Comparison of ENCODE assay signal across 8 cellular contexts in genomic region chr17:45425125-45425983, GRCh38. TPM values are rescaled to one million over a fixed set of nuclear protein-coding genes. Genes with fewer than 3 reads are reported as not detected.
A peak's percentile ranks its signal among the peaks of the same experiment; 100 is the strongest.
DNase-seq lines count a peak whose midpoint lies in the region; ATAC-seq and TF ChIP-seq lines count a peak whose summit lies in the region.

No MANE protein-coding gene starts in this region.

- POLR2A ChIA-PET in MCF 10A (lab: Yijun Ruan, JAX): interaction anchor here (0.6 to 2.4 kb wide), 12 partner anchors 9 to 217 kb away, joined by 3 to 10 read pairs (median 4); partner anchors contain the start of gene MAP3K14

- H3K4me1 Mint-ChIP-seq in MCF 10A (ENCODE audit: insufficient read depth, unreplicated experiment): peaks cover 28% of the 10 kb centered on the region
- peaks cover 20% of the 10 kb centered on the region for H3K4me1 Mint-ChIP-seq in activated T-helper 1 cell treated with anti-CD3 and anti-CD28 coated beads, Interleukin-12 subunit alpha, Interleukin-12 subunit beta, Interleukin-2, Interleukin-4 antibody, amounts not matched to agents 30 ng/mL and 10 ng/mL and 1 ng/mL, durations not matched to agents 14 hours and 24 hours and 36 hours (ENCODE audit: low read depth)
- peaks cover 13% of the 10 kb centered on the region for H3K4me1 Mint-ChIP-seq in activated naive CD4-positive, alpha-beta T cell treated with anti-CD3 and anti-CD28 coated beads for 36 hours (ENCODE audit: low read depth)

- H3K4me1 ChIP-seq in left lung: peaks cover 12 to 50% of the 10 kb centered on the region in 2 donors

- CTCF ChIA-PET in MCF 10A (lab: Yijun Ruan, JAX): interaction anchor here (0.6 to 1.8 kb wide), 15 partner anchors 17 to 227 kb away, joined by 3 to 11 read pairs (median 3); no protein-coding TSS in a partner anchor
- CTCF ChIA-PET in activated naive CD4-positive, alpha-beta T cell treated with anti-CD3 and anti-CD28 coated beads for 36 hours (lab: Charles Lee): no interaction called here

- no peaks in the 10 kb centered on the region for H3K9me3 Mint-ChIP-seq in MCF 10A (ENCODE audit: unreplicated experiment)
- H3K9me3 Mint-ChIP-seq in activated naive CD4-positive, alpha-beta T cell treated with anti-CD3 and anti-CD28 coated beads, Interleukin-2, amount 50 U/mL, for 72 hours: no peaks in the 10 kb centered on the region
- no peaks in the 10 kb centered on the region for H3K9me3 Mint-ChIP-seq in activated T-helper 1 cell treated with anti-CD3 and anti-CD28 coated beads, Interleukin-12 subunit alpha, Interleukin-12 subunit beta, Interleukin-2, Interleukin-4 antibody, amounts not matched to agents 30 ng/mL and 10 ng/mL and 1 ng/mL, durations not matched to agents 14 hours and 24 hours and 36 hours
- H3K9me3 Mint-ChIP-seq in activated naive CD4-positive, alpha-beta T cell treated with anti-CD3 and anti-CD28 coated beads for 36 hours: no peaks in the 10 kb centered on the region

- peaks cover 0 to 14% of the 10 kb centered on the region in 2 donors for H3K27me3 ChIP-seq in left lung

- H3K4me3 Mint-ChIP-seq in MCF 10A (ENCODE audit: unreplicated experiment): peak overlapping the region; percentile 71
- no peak overlapping the region for H3K4me3 Mint-ChIP-seq in activated T-helper 1 cell treated with anti-CD3 and anti-CD28 coated beads, Interleukin-12 subunit alpha, Interleukin-12 subunit beta, Interleukin-2, Interleukin-4 antibody, amounts not matched to agents 30 ng/mL and 10 ng/mL and 1 ng/mL, durations not matched to agents 14 hours and 24 hours and 36 hours
- no peak overlapping the region for H3K4me3 Mint-ChIP-seq in activated naive CD4-positive, alpha-beta T cell treated with anti-CD3 and anti-CD28 coated beads for 36 hours

- H3K27me3 Mint-ChIP-seq in MCF 10A (ENCODE audit: insufficient read depth, unreplicated experiment): no peaks in the 10 kb centered on the region
- H3K27me3 Mint-ChIP-seq in activated T-helper 1 cell treated with anti-CD3 and anti-CD28 coated beads, Interleukin-12 subunit alpha, Interleukin-12 subunit beta, Interleukin-2, Interleukin-4 antibody, amounts not matched to agents 30 ng/mL and 10 ng/mL and 1 ng/mL, durations not matched to agents 14 hours and 24 hours and 36 hours (ENCODE audit: insufficient read depth): peaks cover 5% of the 10 kb centered on the region
- peaks cover 5% of the 10 kb centered on the region for H3K27me3 Mint-ChIP-seq in activated naive CD4-positive, alpha-beta T cell treated with anti-CD3 and anti-CD28 coated beads for 36 hours (ENCODE audit: low read depth)

- peak overlapping the region; percentile 50 for H3K27ac Mint-ChIP-seq in MCF 10A (ENCODE audit: low read depth, unreplicated experiment)
- no peak overlapping the region for H3K27ac Mint-ChIP-seq in activated naive CD4-positive, alpha-beta T cell treated with anti-CD3 and anti-CD28 coated beads, Interleukin-2, amount 50 U/mL, for 72 hours
- H3K27ac Mint-ChIP-seq in activated T-helper 1 cell treated with anti-CD3 and anti-CD28 coated beads, Interleukin-12 subunit alpha, Interleukin-12 subunit beta, Interleukin-2, Interleukin-4 antibody, amounts not matched to agents 30 ng/mL and 10 ng/mL and 1 ng/mL, durations not matched to agents 14 hours and 24 hours and 36 hours: no peak overlapping the region
- H3K27ac Mint-ChIP-seq in activated naive CD4-positive, alpha-beta T cell treated with anti-CD3 and anti-CD28 coated beads for 36 hours: no peak overlapping the region

- TF ChIP-seq CTCF in GM20000 (IDR thresholded peaks at IDR 0.05; ENCODE audit: extremely low read depth, missing control alignments) (no peak), MCF 10A (IDR thresholded peaks at IDR 0.05; ENCODE audit: unreplicated experiment) (no peak), left lung (IDR thresholded peaks at IDR 0.05) (peak in 1 of 2 donors; percentile 15)

- peaks cover 36% of the 10 kb centered on the region for H3K36me3 Mint-ChIP-seq in MCF 10A (ENCODE audit: insufficient read depth, unreplicated experiment)
- H3K36me3 Mint-ChIP-seq in activated naive CD4-positive, alpha-beta T cell treated with anti-CD3 and anti-CD28 coated beads, Interleukin-2, amount 50 U/mL, for 72 hours: no peaks in the 10 kb centered on the region
- H3K36me3 Mint-ChIP-seq in activated T-helper 1 cell treated with anti-CD3 and anti-CD28 coated beads, Interleukin-12 subunit alpha, Interleukin-12 subunit beta, Interleukin-2, Interleukin-4 antibody, amounts not matched to agents 30 ng/mL and 10 ng/mL and 1 ng/mL, durations not matched to agents 14 hours and 24 hours and 36 hours (ENCODE audit: low read depth): peaks cover 3% of the 10 kb centered on the region
- H3K36me3 Mint-ChIP-seq in activated naive CD4-positive, alpha-beta T cell treated with anti-CD3 and anti-CD28 coated beads for 36 hours (ENCODE audit: low read depth): no peaks in the 10 kb centered on the region

- H3K27ac ChIP-seq in left lung: peak overlapping the region; percentile 47 to 62

- no TSS peak for BruUV-seq in MCF 10A (replicated peaks; lab: Mats Ljungman, UMichigan)

- ATAC-seq in left lung (peak; percentile 87), GM18868 (IDR thresholded peaks at IDR 0.05; ENCODE audit: unreplicated experiment) (no peak)
- no peak for ATAC-seq in activated naive CD4-positive, alpha-beta T cell treated with anti-CD3 and anti-CD28 coated beads, Interleukin-2, amount 50 U/mL, for 72 hours

- peak overlapping the region; percentile 19 to 31 for H3K4me3 ChIP-seq in left lung

- peaks cover 0 to 26% of the 10 kb centered on the region in 2 donors for H3K36me3 ChIP-seq in left lung

- H3K9me3 ChIP-seq in left lung: no peaks in the 10 kb centered on the region

- intact Hi-C loops in MCF 10A (cut with micrococcal nuclease): loop anchor here (5.0 kb wide), 1 partner anchor 427 kb away; no protein-coding TSS in a partner anchor
- intact Hi-C loops in left lung (cut with DNase I): no loop called here
- intact Hi-C loops in activated T-helper 1 cell treated with anti-CD3 and anti-CD28 coated beads, Interleukin-12 subunit alpha, Interleukin-12 subunit beta, Interleukin-2, Interleukin-4 antibody, amounts not matched to agents 30 ng/mL and 10 ng/mL and 1 ng/mL, durations not matched to agents 14 hours and 24 hours and 36 hours (cut with micrococcal nuclease): loop anchor here (10.0 kb wide), 1 partner anchor 69 kb away; the partner anchor contains the start of gene PLEKHM1
- intact Hi-C loops in activated naive CD4-positive, alpha-beta T cell treated with anti-CD3 and anti-CD28 coated beads for 36 hours (cut with micrococcal nuclease): loop anchor here (2.0 kb wide), 1 partner anchor 31 kb away; no protein-coding TSS in a partner anchor

- DNase-seq in GM20000 (ENCODE audit: low spot score): peak; percentile 3
- peak; percentile 71 for DNase-seq in NCI-H2227 treated with DMSO at 0.1 percent for 48 hours (lab: John Stamatoyannopoulos, UW)
- peak; percentile 97 for DNase-seq in MCF 10A (ENCODE audit: unreplicated experiment)
- peak; percentile 82 to 92 for DNase-seq in left lung
- no peak for DNase-seq in activated naive CD4-positive, alpha-beta T cell treated with anti-CD3 and anti-CD28 coated beads, Interleukin-2, amount 50 U/mL, for 72 hours (ENCODE audit: low spot score in 2 of 2)
- DNase-seq in activated T-helper 1 cell treated with anti-CD3 and anti-CD28 coated beads, Interleukin-12 subunit alpha, Interleukin-12 subunit beta, Interleukin-2, Interleukin-4 antibody, amounts not matched to agents 30 ng/mL and 10 ng/mL and 1 ng/mL, durations not matched to agents 14 hours and 24 hours and 36 hours (ENCODE audit: low spot score): no peak
- DNase-seq in activated naive CD4-positive, alpha-beta T cell treated with anti-CD3 and anti-CD28 coated beads for 36 hours: no peak

RNA-seq across cellular contexts. Expression of gene ARHGAP27, which starts 7.3 kb away (rescaled TPM):
- total RNA-seq in MCF 10A (2022): 30.5 and 47.6 TPM in 2 replicates
- 10 to 100 TPM; 62.4 to 80.6 TPM for total RNA-seq in left lung
- total RNA-seq in activated naive CD4-positive, alpha-beta T cell treated with anti-CD3 and anti-CD28 coated beads, Interleukin-2, amount 50 U/mL, for 72 hours: 10 to 100 TPM; 49.7 to 55.1 TPM
- total RNA-seq in activated T-helper 1 cell treated with anti-CD3 and anti-CD28 coated beads, Interleukin-12 subunit alpha, Interleukin-12 subunit beta, Interleukin-2, Interleukin-4 antibody, amounts not matched to agents 30 ng/mL and 10 ng/mL and 1 ng/mL, durations not matched to agents 14 hours and 24 hours and 36 hours: 47.9 and 59.1 TPM in 2 replicates
- total RNA-seq in activated naive CD4-positive, alpha-beta T cell treated with anti-CD3 and anti-CD28 coated beads for 36 hours: 10 to 100 TPM; 39.5 to 41.3 TPM

Comparison
In these comparisons a context has a peak if more than half of its experiments do, and no peak if none do; other contexts are left out.
1. DNase-seq: peak in GM20000 (single experiment), NCI-H2227 treated with DMSO at 0.1 percent for 48 hours (single experiment), MCF 10A (single experiment) and left lung (2 of 2); none in activated naive CD4-positive, alpha-beta T cell treated with anti-CD3 and anti-CD28 coated beads, Interleukin-2, amount 50 U/mL, for 72 hours (0 of 2), activated T-helper 1 cell treated with anti-CD3 and anti-CD28 coated beads, Interleukin-12 subunit alpha, Interleukin-12 subunit beta, Interleukin-2, Interleukin-4 antibody, amounts not matched to agents 30 ng/mL and 10 ng/mL and 1 ng/mL, durations not matched to agents 14 hours and 24 hours and 36 hours (single experiment) and activated naive CD4-positive, alpha-beta T cell treated with anti-CD3 and anti-CD28 coated beads for 36 hours (single experiment).
2. intact Hi-C loops: an anchor here in MCF 10A (5.0 kb wide), activated T-helper 1 cell treated with anti-CD3 and anti-CD28 coated beads, Interleukin-12 subunit alpha, Interleukin-12 subunit beta, Interleukin-2, Interleukin-4 antibody, amounts not matched to agents 30 ng/mL and 10 ng/mL and 1 ng/mL, durations not matched to agents 14 hours and 24 hours and 36 hours (10.0 kb wide) and activated naive CD4-positive, alpha-beta T cell treated with anti-CD3 and anti-CD28 coated beads for 36 hours (2.0 kb wide); none called in left lung.